ENCODE assay signal across 2 cellular contexts in the genomic region with DNA sequence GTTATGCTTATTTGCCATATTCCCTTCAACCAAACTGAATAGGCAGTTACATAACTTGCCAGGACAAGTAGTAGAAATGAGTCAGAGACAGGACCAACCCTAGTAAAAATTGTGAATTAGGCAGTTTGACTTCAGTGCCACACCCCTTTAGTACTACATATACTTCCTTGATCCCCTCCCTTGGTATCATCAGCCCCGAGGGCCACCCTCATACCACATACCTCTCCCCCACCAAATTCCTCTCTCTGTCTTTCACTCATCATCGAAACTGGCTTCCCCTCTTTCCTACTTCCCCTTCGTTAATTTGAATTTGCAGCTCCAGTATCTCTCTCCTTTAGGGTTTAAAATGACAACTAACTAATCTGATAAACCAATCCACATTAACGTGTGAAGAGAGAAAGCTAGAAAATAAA.
TF ChIP-seq lines count a peak whose summit lies in the region.

No MANE protein-coding gene starts in this region.

TF ChIP-seq in H1, 55 proteins besides CTCF, POLR2A, EP300 and RAD21:
- TF ChIP-seq RNF2 (IDR thresholded peaks at IDR 0.05; ENCODE audit: borderline replicate concordance, low read depth, low read length, missing control alignments, poor library complexity, severe bottlenecking) (no peak), SIRT6 (IDR thresholded peaks at IDR 0.05; ENCODE audit: low read length) (no peak), TEAD4 (IDR thresholded peaks at IDR 0.05; ENCODE audit: low read depth, low read length) (0 out of 2 replicates have a peak, but pooled peaks have one; percentile 3), MAFK (IDR thresholded peaks at IDR 0.05; ENCODE audit: low read depth, low read length) (no peak), POU5F1 (IDR thresholded peaks at IDR 0.05; ENCODE audit: low read depth, low read length) (no peak), ZNF274 (IDR thresholded peaks at IDR 0.05; ENCODE audit: borderline replicate concordance, extremely low read depth, low read length) (no peak)

TF ChIP-seq in SK-N-SH treated with all-trans-retinoic acid at 6 μM for 48 hours, 23 proteins besides CTCF, POLR2A, EP300 and RAD21 (continued from another document):
- no peak for TF ChIP-seq ZFP3 (CRISPR knock-in tag; IDR thresholded peaks at IDR 0.05)
- no peak for TF ChIP-seq ESRRG (CRISPR knock-in tag; IDR thresholded peaks at IDR 0.05)
- TF ChIP-seq, protein P1, sequence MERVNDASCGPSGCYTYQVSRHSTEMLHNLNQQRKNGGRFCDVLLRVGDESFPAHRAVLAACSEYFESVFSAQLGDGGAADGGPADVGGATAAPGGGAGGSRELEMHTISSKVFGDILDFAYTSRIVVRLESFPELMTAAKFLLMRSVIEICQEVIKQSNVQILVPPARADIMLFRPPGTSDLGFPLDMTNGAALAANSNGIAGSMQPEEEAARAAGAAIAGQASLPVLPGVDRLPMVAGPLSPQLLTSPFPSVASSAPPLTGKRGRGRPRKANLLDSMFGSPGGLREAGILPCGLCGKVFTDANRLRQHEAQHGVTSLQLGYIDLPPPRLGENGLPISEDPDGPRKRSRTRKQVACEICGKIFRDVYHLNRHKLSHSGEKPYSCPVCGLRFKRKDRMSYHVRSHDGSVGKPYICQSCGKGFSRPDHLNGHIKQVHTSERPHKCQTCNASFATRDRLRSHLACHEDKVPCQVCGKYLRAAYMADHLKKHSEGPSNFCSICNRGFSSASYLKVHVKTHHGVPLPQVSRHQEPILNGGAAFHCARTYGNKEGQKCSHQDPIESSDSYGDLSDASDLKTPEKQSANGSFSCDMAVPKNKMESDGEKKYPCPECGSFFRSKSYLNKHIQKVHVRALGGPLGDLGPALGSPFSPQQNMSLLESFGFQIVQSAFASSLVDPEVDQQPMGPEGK (CRISPR knock-in tag; IDR thresholded peaks at IDR 0.05; ENCODE audit: borderline replicate concordance): no peak
- no peak for TF ChIP-seq ZC3H10 (CRISPR knock-in tag; IDR thresholded peaks at IDR 0.05)
- TF ChIP-seq ISL1 (CRISPR knock-in tag; IDR thresholded peaks at IDR 0.05): no peak
- TF ChIP-seq ARNTL (CRISPR knock-in tag; IDR thresholded peaks at IDR 0.05; ENCODE audit: borderline replicate concordance, low read depth): no peak
- TF ChIP-seq SNAI2 (CRISPR knock-in tag; IDR thresholded peaks at IDR 0.05): no peak
- no peak for TF ChIP-seq TOX (CRISPR knock-in tag; IDR thresholded peaks at IDR 0.05; ENCODE audit: borderline replicate concordance)
- TF ChIP-seq ZNF70 (CRISPR knock-in tag; IDR thresholded peaks at IDR 0.05): no peak
- TF ChIP-seq ZNF8 (CRISPR knock-in tag; IDR thresholded peaks at IDR 0.05): no peak
- no peak for TF ChIP-seq OSR1 (CRISPR knock-in tag; IDR thresholded peaks at IDR 0.05)
- no peak for TF ChIP-seq PPARA (CRISPR knock-in tag; IDR thresholded peaks at IDR 0.05; ENCODE audit: borderline replicate concordance)
- TF ChIP-seq ZNF565 (CRISPR knock-in tag; conservative IDR thresholded peaks at IDR 0.05; ENCODE audit: low read depth): no peak
- TF ChIP-seq BACH2 (CRISPR knock-in tag; IDR thresholded peaks at IDR 0.05; ENCODE audit: borderline replicate concordance): no peak
- TF ChIP-seq, protein P2, sequence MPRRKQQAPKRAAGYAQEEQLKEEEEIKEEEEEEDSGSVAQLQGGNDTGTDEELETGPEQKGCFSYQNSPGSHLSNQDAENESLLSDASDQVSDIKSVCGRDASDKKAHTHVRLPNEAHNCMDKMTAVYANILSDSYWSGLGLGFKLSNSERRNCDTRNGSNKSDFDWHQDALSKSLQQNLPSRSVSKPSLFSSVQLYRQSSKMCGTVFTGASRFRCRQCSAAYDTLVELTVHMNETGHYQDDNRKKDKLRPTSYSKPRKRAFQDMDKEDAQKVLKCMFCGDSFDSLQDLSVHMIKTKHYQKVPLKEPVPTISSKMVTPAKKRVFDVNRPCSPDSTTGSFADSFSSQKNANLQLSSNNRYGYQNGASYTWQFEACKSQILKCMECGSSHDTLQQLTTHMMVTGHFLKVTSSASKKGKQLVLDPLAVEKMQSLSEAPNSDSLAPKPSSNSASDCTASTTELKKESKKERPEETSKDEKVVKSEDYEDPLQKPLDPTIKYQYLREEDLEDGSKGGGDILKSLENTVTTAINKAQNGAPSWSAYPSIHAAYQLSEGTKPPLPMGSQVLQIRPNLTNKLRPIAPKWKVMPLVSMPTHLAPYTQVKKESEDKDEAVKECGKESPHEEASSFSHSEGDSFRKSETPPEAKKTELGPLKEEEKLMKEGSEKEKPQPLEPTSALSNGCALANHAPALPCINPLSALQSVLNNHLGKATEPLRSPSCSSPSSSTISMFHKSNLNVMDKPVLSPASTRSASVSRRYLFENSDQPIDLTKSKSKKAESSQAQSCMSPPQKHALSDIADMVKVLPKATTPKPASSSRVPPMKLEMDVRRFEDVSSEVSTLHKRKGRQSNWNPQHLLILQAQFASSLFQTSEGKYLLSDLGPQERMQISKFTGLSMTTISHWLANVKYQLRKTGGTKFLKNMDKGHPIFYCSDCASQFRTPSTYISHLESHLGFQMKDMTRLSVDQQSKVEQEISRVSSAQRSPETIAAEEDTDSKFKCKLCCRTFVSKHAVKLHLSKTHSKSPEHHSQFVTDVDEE (CRISPR knock-in tag; IDR thresholded peaks at IDR 0.05): no peak
